In genomic region chr14:102234331-102235264, GRCh38 we compare ENCODE assay signal across 2 cellular contexts.
TF ChIP-seq lines count a peak whose summit lies in the region.

No MANE protein-coding gene starts in this region.

TF ChIP-seq in K562, 482 proteins besides CTCF, POLR2A, EP300 and RAD21 (continued from another document and continues in another):
- 0 out of 4 replicates have a peak, but pooled peaks of 1 of the 2 experiments have one; percentile 21 for TF ChIP-seq TBL1XR1 (IDR thresholded peaks at IDR 0.05; ENCODE audit: low read length in 2 of 2)
- 0 out of 4 replicates have a peak, but pooled peaks of 1 of the 2 experiments have one; percentile 19 for TF ChIP-seq HDAC1 (IDR thresholded peaks at IDR 0.05)
- peak; percentile 88 for TF ChIP-seq KDM1A (IDR thresholded peaks at IDR 0.05)
- peak; percentile 36 for TF ChIP-seq CBFA2T3 (IDR thresholded peaks at IDR 0.05)
- no peak; a peak in 1 of 4 replicates for TF ChIP-seq MNT (conservative IDR thresholded peaks at IDR 0.05)
- TF ChIP-seq MGA (IDR thresholded peaks at IDR 0.05) = 0 out of 2 replicates have a peak, but pooled peaks have one; percentile 11
- 0 out of 2 replicates have a peak, but pooled peaks have one; percentile 54 for TF ChIP-seq HDGF (IDR thresholded peaks at IDR 0.05)
- peak; percentile 11 for TF ChIP-seq RBBP5 (IDR thresholded peaks at IDR 0.05; ENCODE audit: borderline replicate concordance, insufficient read depth, low read length, poor library complexity, severe bottlenecking)
- TF ChIP-seq VEZF1 (CRISPR knock-in tag; IDR thresholded peaks at IDR 0.05) = peak; percentile 73

TF ChIP-seq in HepG2, 621 proteins besides CTCF, POLR2A, EP300 and RAD21 (continued from another document and continues in another):
- TF ChIP-seq ZBTB49 (CRISPR knock-in tag; IDR thresholded peaks at IDR 0.05; ENCODE audit: borderline replicate concordance) (no peak), HNRNPH1 (optimal IDR thresholded peaks at IDR 0.05; ENCODE audit: low read depth, low read length) (no peak), ZNF749 (CRISPR knock-in tag; IDR thresholded peaks at IDR 0.05; ENCODE audit: borderline replicate concordance) (no peak), NFKB2 (CRISPR knock-in tag; IDR thresholded peaks at IDR 0.05; ENCODE audit: borderline replicate concordance) (no peak), ZMYM3 (CRISPR knock-in tag; IDR thresholded peaks at IDR 0.05) (no peak), BORCS8-MEF2B (CRISPR knock-in tag; IDR thresholded peaks at IDR 0.05) (peak; percentile 42; the same call in 1 of the 2 replicates), ZBTB33 (CRISPR knock-in tag; IDR thresholded peaks at IDR 0.05) (no peak), CEBPB (IDR thresholded peaks at IDR 0.05; ENCODE audit: borderline replicate concordance, low read depth, low read length) (no peak), ZFP41 (CRISPR knock-in tag; IDR thresholded peaks at IDR 0.05; ENCODE audit: borderline replicate concordance) (no peak), ARNT2 (CRISPR knock-in tag; IDR thresholded peaks at IDR 0.05; ENCODE audit: low read depth) (peak; percentile 32; the same call in 1 of the 2 replicates), ZNF670 (CRISPR knock-in tag; IDR thresholded peaks at IDR 0.05; ENCODE audit: borderline replicate concordance) (no peak), ZNF580 (CRISPR knock-in tag; IDR thresholded peaks at IDR 0.05; ENCODE audit: borderline replicate concordance, low read depth) (no peak), SIN3A (IDR thresholded peaks at IDR 0.05; ENCODE audit: borderline replicate concordance, low read depth, low read length) (no peak), ZNF563 (CRISPR knock-in tag; IDR thresholded peaks at IDR 0.05) (0 out of 2 replicates have a peak, but pooled peaks have one; percentile 45), RXRB (CRISPR knock-in tag; IDR thresholded peaks at IDR 0.05; ENCODE audit: borderline replicate concordance) (no peak), ZMAT5 (CRISPR knock-in tag; IDR thresholded peaks at IDR 0.05; ENCODE audit: borderline replicate concordance, low read depth) (no peak), AGO1 (IDR thresholded peaks at IDR 0.05; ENCODE audit: low read depth, low read length, poor library complexity, severe bottlenecking) (no peak), ZNF740 (CRISPR knock-in tag; IDR thresholded peaks at IDR 0.05) (no peak), NFE2L1 (CRISPR knock-in tag; IDR thresholded peaks at IDR 0.05; ENCODE audit: borderline replicate concordance) (no peak), PHF20 (CRISPR knock-in tag; IDR thresholded peaks at IDR 0.05) (no peak), CEBPZ (IDR thresholded peaks at IDR 0.05; ENCODE audit: low read length) (no peak), ZIK1 (CRISPR knock-in tag; IDR thresholded peaks at IDR 0.05; ENCODE audit: borderline replicate concordance, low read depth) (no peak), ZBTB38 (CRISPR knock-in tag; IDR thresholded peaks at IDR 0.05) (peak; percentile 69; the same call in 1 of the 2 replicates), GABPA (IDR thresholded peaks at IDR 0.05; ENCODE audit: low read depth, low read length) (no peak), GABPA (CRISPR knock-in tag; IDR thresholded peaks at IDR 0.05; ENCODE audit: low read depth) (no peak), FLYWCH1 (CRISPR knock-in tag; IDR thresholded peaks at IDR 0.05) (no peak), SRSF9 (IDR thresholded peaks at IDR 0.05; ENCODE audit: borderline replicate concordance, insufficient read depth, low read depth, low read length, poor library complexity, severe bottlenecking) (no peak), ZNF83 (CRISPR knock-in tag; IDR thresholded peaks at IDR 0.05; ENCODE audit: borderline replicate concordance) (no peak), ZNF280D (CRISPR knock-in tag; IDR thresholded peaks at IDR 0.05) (peak; percentile 56; the same call in 1 of the 2 replicates), ZBED4 (CRISPR knock-in tag; IDR thresholded peaks at IDR 0.05; ENCODE audit: borderline replicate concordance) (no peak), ATRX (CRISPR knock-in tag; IDR thresholded peaks at IDR 0.05; ENCODE audit: borderline replicate concordance) (no peak), THAP9 (CRISPR knock-in tag; IDR thresholded peaks at IDR 0.05; ENCODE audit: borderline replicate concordance) (peak; percentile 15; the same call in 1 of the 2 replicates), ARID2 (CRISPR knock-in tag; IDR thresholded peaks at IDR 0.05; ENCODE audit: borderline replicate concordance) (no peak), ZNF331 (CRISPR knock-in tag; IDR thresholded peaks at IDR 0.05) (no peak), ZFP90 (CRISPR knock-in tag; IDR thresholded peaks at IDR 0.05; ENCODE audit: borderline replicate concordance) (no peak), HDAC1 (CRISPR knock-in tag; IDR thresholded peaks at IDR 0.05) (0 out of 2 replicates have a peak, but pooled peaks have one; percentile 24)
